28 cellular contexts compared by ENCODE assay signal in the genomic region with DNA sequence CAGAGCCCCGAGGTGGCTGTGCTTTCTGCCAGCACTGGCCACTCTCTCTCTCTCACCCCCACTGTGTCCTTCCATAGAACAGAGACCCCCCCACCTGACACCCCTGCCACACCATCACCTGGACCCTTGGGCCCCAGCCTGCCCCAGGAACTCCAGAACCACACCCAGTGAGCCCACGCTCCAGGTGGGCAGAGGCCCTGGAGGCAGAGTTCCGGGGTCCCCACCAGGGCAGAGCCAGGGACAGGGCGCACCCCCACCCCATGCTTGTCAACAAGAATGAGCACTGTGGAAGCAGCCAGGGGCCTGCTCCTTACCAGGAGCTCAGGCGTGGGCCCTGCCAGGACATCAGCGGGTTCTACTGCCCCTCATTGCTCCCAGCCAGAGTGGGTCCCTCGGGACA. TPM values are rescaled to one million over a fixed set of nuclear protein-coding genes. Genes with fewer than 3 reads are reported as not detected.
"Had no signal": no experiment of that assay in that cellular context is flagged by ENCODE, and none has a peak within 500 bp of the region (broad histone marks: within the 10 kb centered on the region; RNA-seq: fewer than 3 reads in every experiment).

No MANE protein-coding gene starts in this region.

- H3K27me3 ChIP-seq: ascending aorta, cardiac muscle cell, SJSA1 had no signal

- H3K4me1 Mint-ChIP-seq: activated CD4-positive, alpha-beta T cell treated with anti-CD3 and anti-CD28 coated beads for 36 hours; activated CD4-positive, alpha-beta T cell treated with anti-CD3 and anti-CD28 coated beads, Interleukin-2, amount 10 ng/mL, durations not matched to agents 7 days and 5 days; activated naive CD4-positive, alpha-beta T cell treated with anti-CD3 and anti-CD28 coated beads, Interleukin-2, amount 50 U/mL, for 24 hours; activated naive CD8-positive, alpha-beta T cell treated with anti-CD3 and anti-CD28 coated beads, Interleukin-2, amount 10 ng/mL, durations not matched to agents 7 days and 5 days; central memory CD8-positive, alpha-beta T cell; WTC11 had no signal

- ATAC-seq: activated CD4-positive, alpha-beta T cell treated with anti-CD3 and anti-CD28 coated beads for 36 hours; activated CD4-positive, CD25-positive, alpha-beta regulatory T cell treated with anti-CD3 and anti-CD28 coated beads, Interleukin-2, amount 50 U/mL, for 24 hours; activated CD8-positive, alpha-beta T cell treated with anti-CD3 and anti-CD28 coated beads, Interleukin-2, amount 10 ng/mL, durations not matched to agents 7 days and 5 days; Panc1; WTC11 had no signal

- DNase-seq: activated CD4-positive, alpha-beta T cell treated with anti-CD3 and anti-CD28 coated beads for 36 hours; activated CD4-positive, alpha-beta T cell treated with anti-CD3 and anti-CD28 coated beads, Interleukin-2, amount 10 ng/mL, durations not matched to agents 7 days and 5 days; activated CD4-positive, alpha-beta T cell treated with anti-CD3 and anti-CD28 coated beads, Interleukin-2, amount 50 U/mL, for 48 hours; activated CD8-positive, alpha-beta T cell treated with anti-CD3 and anti-CD28 coated beads, Interleukin-2, amount 10 ng/mL, durations not matched to agents 7 days and 5 days; activated naive CD8-positive, alpha-beta T cell treated with anti-CD3 and anti-CD28 coated beads, Interleukin-2, amount 10 ng/mL, durations not matched to agents 7 days and 5 days; activated T-cell treated with anti-CD3 and anti-CD28 coated beads, Interleukin-2, amount 50 U/mL, for 24 hours; amygdala; Karpas-422; NCI-H1105; NCI-H1417 treated with DMSO at 0.1 percent for 48 hours; NCI-H187 treated with DMSO at 0.1 percent for 48 hours; NCI-H2081; NCI-H226; NCI-H524 treated with DMSO at 0.1 percent for 48 hours; RPMI8226; SHP77 treated with DMSO at 0.1 percent for 48 hours; SK-N-SH had no signal

- H3K4me1 ChIP-seq: ascending aorta had no signal

- H3K27ac ChIP-seq: ascending aorta, cardiac muscle cell, SJSA1 had no signal

- H3K27me3 Mint-ChIP-seq: activated CD4-positive, alpha-beta T cell treated with anti-CD3 and anti-CD28 coated beads for 36 hours; activated CD4-positive, alpha-beta T cell treated with anti-CD3 and anti-CD28 coated beads, Interleukin-2, amount 10 ng/mL, durations not matched to agents 7 days and 5 days; activated naive CD4-positive, alpha-beta T cell treated with anti-CD3 and anti-CD28 coated beads, Interleukin-2, amount 50 U/mL, for 24 hours; activated naive CD8-positive, alpha-beta T cell treated with anti-CD3 and anti-CD28 coated beads, Interleukin-2, amount 10 ng/mL, durations not matched to agents 7 days and 5 days; activated T-cell treated with anti-CD3 and anti-CD28 coated beads, Interleukin-2, amount 50 U/mL, for 24 hours; central memory CD8-positive, alpha-beta T cell had no signal

- H3K4me3 ChIP-seq: ascending aorta, cardiac muscle cell, SJSA1 had no signal

- H3K36me3 ChIP-seq: ascending aorta, cardiac muscle cell had no signal

- H3K27ac Mint-ChIP-seq: activated CD4-positive, alpha-beta T cell treated with anti-CD3 and anti-CD28 coated beads for 36 hours; activated CD4-positive, alpha-beta T cell treated with anti-CD3 and anti-CD28 coated beads, Interleukin-2, amount 10 ng/mL, durations not matched to agents 7 days and 5 days; activated CD8-positive, alpha-beta T cell treated with anti-CD3 and anti-CD28 coated beads, Interleukin-2, amount 10 ng/mL, durations not matched to agents 7 days and 5 days; activated naive CD4-positive, alpha-beta T cell treated with anti-CD3 and anti-CD28 coated beads, Interleukin-2, amount 50 U/mL, for 24 hours; activated naive CD8-positive, alpha-beta T cell treated with anti-CD3 and anti-CD28 coated beads, Interleukin-2, amount 10 ng/mL, durations not matched to agents 7 days and 5 days; activated T-cell treated with anti-CD3 and anti-CD28 coated beads, Interleukin-2, amount 50 U/mL, for 24 hours; activated T-helper 2 cell treated with anti-CD3 and anti-CD28 coated beads, Interferon-gamma antibody, Interleukin-2, Interleukin-4, amounts not matched to agents 10 μg/mL and 5 μg/mL and 100 μg/mL, durations not matched to agents 14 hours and 24 hours and 36 hours; T-helper 1 cell treated with Interleukin-12 subunit alpha and Interleukin-12 subunit beta and Interleukin-4 antibody, amounts not matched to agents 30 μg/mL and 1 μg/mL, for 36 hours; T-helper 2 cell treated with Interferon-gamma antibody and Interleukin-4, amounts not matched to agents 5 μg/mL and 100 μg/mL, for 36 hours; WTC11 had no signal

- H3K4me3 Mint-ChIP-seq: activated CD4-positive, alpha-beta T cell treated with anti-CD3 and anti-CD28 coated beads for 36 hours; activated CD4-positive, alpha-beta T cell treated with anti-CD3 and anti-CD28 coated beads, Interleukin-2, amount 10 ng/mL, durations not matched to agents 7 days and 5 days; activated CD8-positive, alpha-beta T cell treated with anti-CD3 and anti-CD28 coated beads, Interleukin-2, amount 10 ng/mL, durations not matched to agents 7 days and 5 days; activated naive CD4-positive, alpha-beta T cell treated with anti-CD3 and anti-CD28 coated beads, Interleukin-2, amount 50 U/mL, for 24 hours; activated naive CD8-positive, alpha-beta T cell treated with anti-CD3 and anti-CD28 coated beads, Interleukin-2, amount 10 ng/mL, durations not matched to agents 7 days and 5 days; activated T-cell treated with anti-CD3 and anti-CD28 coated beads, Interleukin-2, amount 50 U/mL, for 24 hours; central memory CD8-positive, alpha-beta T cell; T-helper 1 cell treated with Interleukin-12 subunit alpha and Interleukin-12 subunit beta and Interleukin-4 antibody, amounts not matched to agents 30 μg/mL and 1 μg/mL, for 36 hours; T-helper 2 cell treated with Interferon-gamma antibody and Interleukin-4, amounts not matched to agents 5 μg/mL and 100 μg/mL, for 36 hours; WTC11 had no signal

- H3K9me3 Mint-ChIP-seq: activated CD4-positive, alpha-beta T cell treated with anti-CD3 and anti-CD28 coated beads, Interleukin-2, amount 10 ng/mL, durations not matched to agents 7 days and 5 days; activated naive CD4-positive, alpha-beta T cell treated with anti-CD3 and anti-CD28 coated beads, Interleukin-2, amount 50 U/mL, for 24 hours; activated naive CD8-positive, alpha-beta T cell treated with anti-CD3 and anti-CD28 coated beads, Interleukin-2, amount 10 ng/mL, durations not matched to agents 7 days and 5 days; activated T-cell treated with anti-CD3 and anti-CD28 coated beads, Interleukin-2, amount 50 U/mL, for 24 hours; activated T-helper 2 cell treated with anti-CD3 and anti-CD28 coated beads, Interferon-gamma antibody, Interleukin-2, Interleukin-4, amounts not matched to agents 10 μg/mL and 5 μg/mL and 100 μg/mL, durations not matched to agents 14 hours and 24 hours and 36 hours; central memory CD8-positive, alpha-beta T cell; T-helper 1 cell treated with Interleukin-12 subunit alpha and Interleukin-12 subunit beta and Interleukin-4 antibody, amounts not matched to agents 30 μg/mL and 1 μg/mL, for 36 hours; T-helper 2 cell treated with Interferon-gamma antibody and Interleukin-4, amounts not matched to agents 5 μg/mL and 100 μg/mL, for 36 hours had no signal

- H3K9me3 ChIP-seq: ascending aorta, SJSA1, SK-N-SH had no signal

RNA-seq across cellular contexts. Expression of gene PASK, which starts 14.6 kb away (rescaled TPM):
- total RNA-seq: ascending aorta had no signal
